ENCODE assay signal across 1 cellular context in genomic region chr4:51890760-51891159, GRCh38.
TF ChIP-seq lines count a peak whose summit lies in the region.

No MANE protein-coding gene starts in this region.

TF ChIP-seq in GM23338, 12 proteins besides CTCF, POLR2A, EP300 and RAD21 (continued from another document):
- TF ChIP-seq ZNF462 (CRISPR knock-in tag; IDR thresholded peaks at IDR 0.05) (no peak), EZH2phosphoT487 (IDR thresholded peaks at IDR 0.05; ENCODE audit: unreplicated experiment) (no peak), ZNF331 (CRISPR knock-in tag; IDR thresholded peaks at IDR 0.05; ENCODE audit: low read depth) (no peak), REST (IDR thresholded peaks at IDR 0.05; ENCODE audit: unreplicated experiment) (no peak), EZH2 (IDR thresholded peaks at IDR 0.05; ENCODE audit: low read depth, unreplicated experiment) (no peak), CREB1 (CRISPR knock-in tag; IDR thresholded peaks at IDR 0.05; ENCODE audit: low read depth) (no peak)
TF ChIP-seq in GM23338: peak in this region for 0.
